In genomic region chr5:25255128-25255527, GRCh38 we compare ENCODE assay signal across 28 cellular contexts.
A peak's percentile ranks its signal among the peaks of the same experiment; 100 is the strongest.
DNase-seq lines count a peak whose midpoint lies in the region; ATAC-seq and TF ChIP-seq lines count a peak whose summit lies in the region.
"Had no signal": no experiment of that assay in that cellular context is flagged by ENCODE, and none has a peak within 500 bp of the region (broad histone marks: within the 10 kb centered on the region; RNA-seq: fewer than 3 reads in every experiment).

No MANE protein-coding gene starts in this region.

- in situ Hi-C loops in gastrocnemius medialis (cut with MboI; ENCODE audit: low sequenced_read_pairs in 4 of 4), result no loop called here

- no peaks in the 10 kb centered on the region for H3K4me1 ChIP-seq in gastrocnemius medialis
- H3K4me1 ChIP-seq: adrenal gland had no signal

- TF ChIP-seq POLR2A in gastrocnemius medialis (IDR thresholded peaks at IDR 0.05), result no peak

- DNase-seq in NCI-H345 (lab: John Stamatoyannopoulos, UW) (peak; percentile 10), NCI-H345 treated with DMSO at 0.1 percent for 48 hours (lab: John Stamatoyannopoulos, UW; ENCODE audit: unreplicated experiment) (no peak), NCI-H1417 treated with DMSO at 0.1 percent for 48 hours (lab: John Stamatoyannopoulos, UW) (peak; percentile 65), NCI-H748 (lab: John Stamatoyannopoulos, UW; ENCODE audit: unreplicated experiment) (peak; percentile 87), SHP77 treated with DMSO at 0.1 percent for 48 hours (lab: John Stamatoyannopoulos, UW) (peak; percentile 98), gastrocnemius medialis (no peak), NCI-H526 treated with DMSO at 0.1 percent for 48 hours (lab: John Stamatoyannopoulos, UW) (no peak)
- no peak for DNase-seq in effector CD8-positive, alpha-beta T cell (lab: John Stamatoyannopoulos, UW)
- DNase-seq: 8988T; activated CD4-positive, alpha-beta memory T cell treated with anti-CD3 and anti-CD28 coated beads, Interleukin-2, amount 10 ng/mL, durations not matched to agents 7 days and 5 days; activated CD8-positive, alpha-beta memory T cell treated with anti-CD3 and anti-CD28 coated beads, Interleukin-2, amount 50 U/mL, for 4 hours; activated naive CD4-positive, alpha-beta T cell treated with Interleukin-2 at 50 U/mL for 16 hours; adrenal gland; central memory CD4-positive, alpha-beta T cell; COR-L47; cortex of kidney; DND-41; GF-D8; GM23248; Kasumi-1; NCI-H2029 treated with DMSO at 0.1 percent for 48 hours; NCI-H446 treated with DMSO at 0.1 percent for 48 hours; nephron progenitor cell; RPMI8226; substantia nigra; trophoblast cell had no signal

- H3K36me3 ChIP-seq in gastrocnemius medialis, result no peaks in the 10 kb centered on the region
- H3K36me3 ChIP-seq: adrenal gland had no signal

- intact Hi-C loops in gastrocnemius medialis (cut with DNase I; ENCODE audit: low total_unique reads), result no loop called here

- no peak for ATAC-seq in gastrocnemius medialis
- ATAC-seq: stimulated activated memory B cell treated with anti-CD40 and anti-IgM and Interleukin-4, amounts not matched to agents 10 μg/mL and 1 μg/mL and 100 μg/mL, for 72 hours had no signal

- no peak overlapping the region for H3K27ac ChIP-seq in gastrocnemius medialis
- H3K27ac ChIP-seq: adrenal gland, C4-2B, GM23248 had no signal

- H3K4me3 ChIP-seq in gastrocnemius medialis, result no peak overlapping the region
- H3K4me3 ChIP-seq: adrenal gland, GM23248 had no signal

- no peaks in the 10 kb centered on the region for H3K9me3 ChIP-seq in gastrocnemius medialis
- H3K9me3 ChIP-seq: adrenal gland had no signal

- no peaks in the 10 kb centered on the region for H3K27me3 ChIP-seq in gastrocnemius medialis
- H3K27me3 ChIP-seq: adrenal gland had no signal

- TF ChIP-seq CTCF in gastrocnemius medialis (IDR thresholded peaks at IDR 0.05 in 4 of 5, conservative IDR thresholded peaks at IDR 0.05 in 1 of 5), result no peak

Comparison
In these comparisons a context has a peak if more than half of its experiments do, and no peak if none do; other contexts are left out.
1. DNase-seq: peak in NCI-H345 (single experiment), NCI-H1417 treated with DMSO at 0.1 percent for 48 hours (single experiment), NCI-H748 (single experiment) and SHP77 treated with DMSO at 0.1 percent for 48 hours (single experiment); none in NCI-H345 treated with DMSO at 0.1 percent for 48 hours (single experiment), gastrocnemius medialis (0 of 2), effector CD8-positive, alpha-beta T cell (single experiment) and NCI-H526 treated with DMSO at 0.1 percent for 48 hours (single experiment).